12 cellular contexts compared by ENCODE assay signal in genomic region chr12:50538178-50538577, GRCh38. TPM values are rescaled to one million over a fixed set of nuclear protein-coding genes. Genes with fewer than 3 reads are reported as not detected.
DNase-seq lines count a peak whose midpoint lies in the region; ATAC-seq and TF ChIP-seq lines count a peak whose summit lies in the region.
"Had no signal": no experiment of that assay in that cellular context is flagged by ENCODE, and none has a peak within 500 bp of the region (broad histone marks: within the 10 kb centered on the region; RNA-seq: fewer than 3 reads in every experiment).

No MANE protein-coding gene starts in this region.

- CTCF ChIA-PET in activated CD4-positive, alpha-beta T cell treated with anti-CD3 and anti-CD28 coated beads for 36 hours (lab: Charles Lee), result interaction anchor here (0.7 to 2.7 kb wide), 11 partner anchors 10 to 102 kb away, joined by 3 to 12 read pairs (median 3); partner anchors contain the start of gene DIP2B
- CTCF ChIA-PET in MCF 10A (lab: Yijun Ruan, JAX), result interaction anchor here (0.6 to 1.5 kb wide), 11 partner anchors 10 to 957 kb away, joined by 3 to 6 read pairs (median 3); partner anchors contain the start of gene DIP2B

- H3K4me3 Mint-ChIP-seq in activated CD4-positive, alpha-beta T cell treated with anti-CD3 and anti-CD28 coated beads for 36 hours, result no peak overlapping the region
- H3K4me3 Mint-ChIP-seq in MCF 10A (ENCODE audit: unreplicated experiment), result peak overlapping the region; percentile 63

- H3K4me2 ChIP-seq in Karpas-422 (ENCODE audit: low read depth, low read length, poor library complexity, severe bottlenecking) (peak overlapping the region; percentile 5), osteoblast (ENCODE audit: insufficient read depth, low read length) (peak overlapping the region; percentile 70)

- peaks cover 88% of the 10 kb centered on the region for H3K79me2 ChIP-seq in Karpas-422 (ENCODE audit: low read length)
- H3K79me2 ChIP-seq in osteoblast (ENCODE audit: insufficient read depth, low read length), result peaks cover 38% of the 10 kb centered on the region

- H3K27me3 ChIP-seq in Karpas-422 (ENCODE audit: low read length) (no peaks in the 10 kb centered on the region), osteoblast (ENCODE audit: insufficient read depth, low read length) (no peaks in the 10 kb centered on the region)

- H3K36me3 ChIP-seq in Karpas-422 (ENCODE audit: insufficient read depth, low read length) (no peaks in the 10 kb centered on the region), osteoblast (ENCODE audit: insufficient read depth, low read length) (no peaks in the 10 kb centered on the region)

- H3K9ac ChIP-seq in Karpas-422 (ENCODE audit: low read length), result no peak overlapping the region

- no peak for TF ChIP-seq CTCF in MCF 10A (IDR thresholded peaks at IDR 0.05; ENCODE audit: unreplicated experiment)
- TF ChIP-seq CTCF in osteoblast (IDR thresholded peaks at IDR 0.05; ENCODE audit: extremely low read depth, low read depth, low read length), result no peak

- H4K20me1 ChIP-seq in Karpas-422 (ENCODE audit: insufficient read depth, low read depth, low read length) (no peaks in the 10 kb centered on the region), osteoblast (ENCODE audit: insufficient read depth, low read length) (no peaks in the 10 kb centered on the region)

- H3K27ac ChIP-seq in Karpas-422 (ENCODE audit: low read length), result peak overlapping the region; percentile 17; the same call in 1 of the 2 replicates
- peak overlapping the region; percentile 16 for H3K27ac ChIP-seq in osteoblast (ENCODE audit: low read depth, low read length)

- H2AFZ ChIP-seq in Karpas-422 (ENCODE audit: low read length) (no peak overlapping the region), osteoblast (ENCODE audit: low read length) (no peak overlapping the region)

- POLR2A ChIA-PET in activated CD4-positive, alpha-beta T cell treated with anti-CD3 and anti-CD28 coated beads for 36 hours (lab: Charles Lee), result interaction anchor here (0.7 to 1.4 kb wide), 4 partner anchors 20 to 526 kb away, joined by 3 to 7 read pairs (median 5); partner anchors contain the start of gene DIP2B
- POLR2A ChIA-PET in MCF 10A (lab: Yijun Ruan, JAX), result interaction anchor here (0.8 to 9.3 kb wide), 20 partner anchors 9 to 249 kb away, joined by 3 to 95 read pairs (median 7); partner anchors contain the start of gene DIP2B

- no peaks in the 10 kb centered on the region for H3K27me3 Mint-ChIP-seq in activated CD4-positive, alpha-beta T cell treated with anti-CD3 and anti-CD28 coated beads for 36 hours
- H3K27me3 Mint-ChIP-seq in MCF 10A (ENCODE audit: insufficient read depth, unreplicated experiment), result no peaks in the 10 kb centered on the region

- H3K4me3 ChIP-seq in Karpas-422 (ENCODE audit: low read length) (no peak overlapping the region), osteoblast (ENCODE audit: insufficient read depth, low read length) (no peak overlapping the region)

- H3K9me3 ChIP-seq in Karpas-422 (ENCODE audit: low read length) (no peaks in the 10 kb centered on the region), osteoblast (ENCODE audit: low read depth, low read length) (no peaks in the 10 kb centered on the region)

- ATAC-seq in activated CD4-positive, alpha-beta T cell treated with anti-CD3 and anti-CD28 coated beads for 36 hours, result no peak
- ATAC-seq in GM21515 (IDR thresholded peaks at IDR 0.05; ENCODE audit: unreplicated experiment), result no peak

- H3K9me2 ChIP-seq in Karpas-422 (replicated peaks; ENCODE audit: insufficient read depth, low read length), result no peaks in the 10 kb centered on the region

- peaks cover 35% of the 10 kb centered on the region for H3K4me1 ChIP-seq in Karpas-422 (ENCODE audit: low read length)
- H3K4me1 ChIP-seq in osteoblast (ENCODE audit: insufficient read depth, low read length), result peaks cover 27% of the 10 kb centered on the region

- H3K36me3 Mint-ChIP-seq in activated CD4-positive, alpha-beta T cell treated with anti-CD3 and anti-CD28 coated beads for 36 hours (ENCODE audit: low read depth), result peaks cover 22% of the 10 kb centered on the region
- H3K36me3 Mint-ChIP-seq in MCF 10A (ENCODE audit: insufficient read depth, unreplicated experiment), result no peaks in the 10 kb centered on the region

- DNase-seq in activated CD4-positive, alpha-beta T cell treated with anti-CD3 and anti-CD28 coated beads for 36 hours, result no peak
- no peak for DNase-seq in activated CD4-positive, alpha-beta T cell treated with anti-CD3 and anti-CD28 coated beads, Interleukin-2, amount 50 U/mL, for 1 hour
- DNase-seq in Karpas-422 (no peak), MCF 10A (ENCODE audit: unreplicated experiment) (no peak), osteoblast (ENCODE audit: insufficient read length, low spot score, missing footprints) (no peak), ecto neural progenitor cell (ENCODE audit: low spot score) (no peak), Kasumi-1 (lab: John Stamatoyannopoulos, UW) (no peak)
- DNase-seq: effector CD4-positive, alpha-beta T cell; mesendoderm; NCI-H446; posterior cingulate gyrus had no signal

- no peaks in the 10 kb centered on the region for H3K9me3 Mint-ChIP-seq in activated CD4-positive, alpha-beta T cell treated with anti-CD3 and anti-CD28 coated beads for 36 hours (ENCODE audit: low read depth)
- H3K9me3 Mint-ChIP-seq in MCF 10A (ENCODE audit: unreplicated experiment), result no peaks in the 10 kb centered on the region

- peak overlapping the region; percentile 55 for H3K27ac Mint-ChIP-seq in activated CD4-positive, alpha-beta T cell treated with anti-CD3 and anti-CD28 coated beads for 36 hours
- peak overlapping the region; percentile 91 for H3K27ac Mint-ChIP-seq in MCF 10A (ENCODE audit: low read depth, unreplicated experiment)

- intact Hi-C loops in activated CD4-positive, alpha-beta T cell treated with anti-CD3 and anti-CD28 coated beads for 36 hours (cut with DNase I, micrococcal nuclease), result no loop called here
- intact Hi-C loops in MCF 10A (cut with micrococcal nuclease), result no loop called here

- no TSS peak for BruUV-seq in MCF 10A (replicated peaks; lab: Mats Ljungman, UMichigan)

- peaks cover 44% of the 10 kb centered on the region for H3K4me1 Mint-ChIP-seq in activated CD4-positive, alpha-beta T cell treated with anti-CD3 and anti-CD28 coated beads for 36 hours
- H3K4me1 Mint-ChIP-seq in MCF 10A (ENCODE audit: insufficient read depth, unreplicated experiment), result peaks cover 20% of the 10 kb centered on the region

RNA-seq across cellular contexts. Expression of gene DIP2B, which starts 33.4 kb away (rescaled TPM):
- total RNA-seq in activated CD4-positive, alpha-beta T cell treated with anti-CD3 and anti-CD28 coated beads for 36 hours, result 10 to 100 TPM; 29.2 to 29.4 TPM
- total RNA-seq in Karpas-422 (2014; rRNA removed; shearing (Covaris generic); ENCODE audit: low replicate concordance), result 31.2 and 37.5 TPM in 2 replicates
- total RNA-seq in MCF 10A (2022) (18.8 and 19.0 TPM in 2 replicates), osteoblast (28.2 and 29.8 TPM in 2 replicates)
